ENCODE assay signal across 8 cellular contexts in genomic region chr12:100128509-100128908, GRCh38. TPM values are rescaled to one million over a fixed set of nuclear protein-coding genes. Genes with fewer than 3 reads are reported as not detected.
DNase-seq lines count a peak whose midpoint lies in the region; ATAC-seq, FAIRE-seq and TF ChIP-seq lines count a peak whose summit lies in the region.

No MANE protein-coding gene starts in this region.

- H3K27ac ChIP-seq in right atrium auricular region (peak overlapping the region in 1 of 2 donors; percentile 32), pancreas (no peak overlapping the region)

- ATAC-seq in Right ventricle myocardium inferior = peak; percentile 88
- ATAC-seq in pancreas = peak in 3 of 4 donors; percentile 73 to 84 (median 76)
- no peak for ATAC-seq in HG02678 (IDR thresholded peaks at IDR 0.05; ENCODE audit: unreplicated experiment)
- ATAC-seq in HG02623 (IDR thresholded peaks at IDR 0.05; ENCODE audit: unreplicated experiment) = no peak

- DNase-seq in Right ventricle myocardium inferior (ENCODE audit: missing footprints) (no peak), right atrium auricular region (ENCODE audit: low spot score) (no peak), RPMI7951 (ENCODE audit: low read depth) (peak; percentile 42), fibroblast of gingiva (ENCODE audit: low read depth) (peak; percentile 67), pancreas (peak in 1 of 6 donors; percentile 11), activated gamma-delta T cell (lab: John Stamatoyannopoulos, UW) (no peak)

- H3K4me1 ChIP-seq in right atrium auricular region (peaks cover 0 to 28% of the 10 kb centered on the region in 2 donors), pancreas (peaks cover 0 to 9% (median 0%) of the 10 kb centered on the region in 3 donors)

- no peaks in the 10 kb centered on the region for H3K36me3 ChIP-seq in right atrium auricular region
- no peaks in the 10 kb centered on the region for H3K36me3 ChIP-seq in pancreas

- 11 to 37% methylated on average over 1 of the region's 1 CpG for WGBS in pancreas, 2 donors

- H3K9me3 ChIP-seq in right atrium auricular region (no peaks in the 10 kb centered on the region), pancreas (no peaks in the 10 kb centered on the region)

- no peak for FAIRE-seq in pancreas (lab: Jason Lieb, UNC)

- H3K4me3 ChIP-seq in right atrium auricular region (no peak overlapping the region), pancreas (no peak overlapping the region)

- H3K27me3 ChIP-seq in right atrium auricular region (no peaks in the 10 kb centered on the region), pancreas (no peaks in the 10 kb centered on the region)

- peak in 1 of 2 donors; percentile 52 for TF ChIP-seq CTCF in right atrium auricular region (IDR thresholded peaks at IDR 0.05)
- TF ChIP-seq CTCF in pancreas (IDR thresholded peaks at IDR 0.05) = no peak

- intact Hi-C loops in Right ventricle myocardium inferior (cut with DNase I) (no loop called here), pancreas (cut with DNase I) (no loop called here)

RNA-seq across cellular contexts. Expression of gene BLTP3B, which starts 14.2 kb away (rescaled TPM):
- total RNA-seq in Right ventricle myocardium inferior = 10.7 TPM
- total RNA-seq in right atrium auricular region = 10 to 100 TPM; 15.4 to 19.0 TPM
- total RNA-seq in RPMI7951 (2014; rRNA removed; shearing (Covaris generic)) = 23.1 and 27.6 TPM in 2 replicates
- 10 to 100 TPM in 1 of 6 donors, 1 to 10 TPM in 5; 3.6 to 10.8 (median 5.2) TPM for total RNA-seq in pancreas
- polyA plus RNA-seq in pancreas = 1 to 10 TPM; 2.0 to 5.6 TPM

Comparison
In these comparisons a context has a peak if more than half of its experiments do, and no peak if none do; other contexts are left out.
1. ATAC-seq: peak in Right ventricle myocardium inferior (single experiment) and pancreas (3 of 4); none in HG02678 (single experiment) and HG02623 (single experiment).
2. DNase-seq: peak in RPMI7951 (single experiment) and fibroblast of gingiva (single experiment); none in Right ventricle myocardium inferior (single experiment), right atrium auricular region (single experiment) and activated gamma-delta T cell (single experiment).